In genomic region chr2:227295806-227296205, GRCh38 we compare ENCODE assay signal across 20 cellular contexts.
"Had no signal": no experiment of that assay in that cellular context is flagged by ENCODE, and none has a peak within 500 bp of the region (broad histone marks: within the 10 kb centered on the region; RNA-seq: fewer than 3 reads in every experiment).

No MANE protein-coding gene starts in this region.

- H3K27me3 Mint-ChIP-seq: activated naive CD8-positive, alpha-beta T cell treated with anti-CD3 and anti-CD28 coated beads for 36 hours had no signal

- H3K4me1 Mint-ChIP-seq: nephron had no signal

- H3K9me3 Mint-ChIP-seq: activated naive CD4-positive, alpha-beta T cell treated with anti-CD3 and anti-CD28 coated beads for 36 hours; activated naive CD8-positive, alpha-beta T cell treated with anti-CD3 and anti-CD28 coated beads for 36 hours; nephron had no signal

- H3K4me3 Mint-ChIP-seq: activated naive CD4-positive, alpha-beta T cell treated with anti-CD3 and anti-CD28 coated beads for 36 hours; activated naive CD8-positive, alpha-beta T cell treated with anti-CD3 and anti-CD28 coated beads for 36 hours; nephron had no signal

- H3K27ac Mint-ChIP-seq: activated naive CD4-positive, alpha-beta T cell treated with anti-CD3 and anti-CD28 coated beads for 36 hours; activated naive CD8-positive, alpha-beta T cell treated with anti-CD3 and anti-CD28 coated beads for 36 hours; nephron; progenitor cell of endocrine pancreas had no signal

- ATAC-seq: activated CD4-positive, CD25-positive, alpha-beta regulatory T cell treated with anti-CD3 and anti-CD28 coated beads, Interleukin-2, amount 50 U/mL, for 24 hours; gastroesophageal sphincter; stimulated activated naive CD8-positive, alpha-beta T cell treated with anti-CD3 and anti-CD28 coated beads, Interleukin-15, Interleukin-2, amounts not matched to agents 100 U/mL and 50 U/mL, for 24 hours had no signal

- DNase-seq: activated CD4-positive, alpha-beta T cell treated with anti-CD3 and anti-CD28 coated beads for 48 hours; activated CD4-positive, alpha-beta T cell treated with anti-CD3 and anti-CD28 coated beads, Interleukin-2, amount 50 U/mL, for 48 hours; activated CD8-positive, alpha-beta memory T cell treated with anti-CD3 and anti-CD28 coated beads for 24 hours; activated effector memory CD4-positive, alpha-beta T cell treated with anti-CD3 and anti-CD28 coated beads, Interleukin-2, amount 50 U/mL, for 16 hours; activated naive CD4-positive, alpha-beta T cell treated with anti-CD3 and anti-CD28 coated beads for 36 hours; activated naive CD8-positive, alpha-beta T cell treated with anti-CD3 and anti-CD28 coated beads for 36 hours; brain microvascular endothelial cell; central memory CD4-positive, alpha-beta T cell; islet precursor cell; left ventricle myocardium inferior; right lobe of liver; stimulated activated CD4-positive, alpha-beta T cell treated with anti-CD3 and anti-CD28 coated beads, Interleukin-4, amount 100 ng/mL, for 1 hour; stimulated activated naive CD8-positive, alpha-beta T cell treated with anti-CD3 and anti-CD28 coated beads, Interleukin-15, Interleukin-2, amounts not matched to agents 100 U/mL and 50 U/mL, for 24 hours; testis; transverse colon; WERI-Rb-1 had no signal
